In genomic region chr13:98853791-98854191, GRCh38 we compare ENCODE assay signal across 1 cellular context.
TF ChIP-seq lines count a peak whose summit lies in the region.

No MANE protein-coding gene starts in this region.

TF ChIP-seq in HepG2, 621 proteins besides CTCF, POLR2A, EP300 and RAD21 (continued from another document):
- TF ChIP-seq ZNF318 (CRISPR knock-in tag; IDR thresholded peaks at IDR 0.05) (no peak), LCORL (IDR thresholded peaks at IDR 0.05) (no peak), LCORL (CRISPR knock-in tag; IDR thresholded peaks at IDR 0.05) (no peak), SP2 (CRISPR knock-in tag; IDR thresholded peaks at IDR 0.05) (no peak), ZXDC (CRISPR knock-in tag; IDR thresholded peaks at IDR 0.05) (no peak), TFE3 (CRISPR knock-in tag; IDR thresholded peaks at IDR 0.05) (no peak), JUNB (CRISPR knock-in tag; IDR thresholded peaks at IDR 0.05; ENCODE audit: borderline replicate concordance) (no peak), HMGA1 (CRISPR knock-in tag; conservative IDR thresholded peaks at IDR 0.05) (no peak), ZNF329 (CRISPR knock-in tag; IDR thresholded peaks at IDR 0.05; ENCODE audit: low read depth) (no peak), ZFP41 (CRISPR knock-in tag; IDR thresholded peaks at IDR 0.05; ENCODE audit: borderline replicate concordance) (no peak), AFF4 (CRISPR knock-in tag; IDR thresholded peaks at IDR 0.05) (no peak), ZNF567 (CRISPR knock-in tag; IDR thresholded peaks at IDR 0.05; ENCODE audit: borderline replicate concordance) (no peak)
